ENCODE assay signal across 8 cellular contexts in the genomic region with DNA sequence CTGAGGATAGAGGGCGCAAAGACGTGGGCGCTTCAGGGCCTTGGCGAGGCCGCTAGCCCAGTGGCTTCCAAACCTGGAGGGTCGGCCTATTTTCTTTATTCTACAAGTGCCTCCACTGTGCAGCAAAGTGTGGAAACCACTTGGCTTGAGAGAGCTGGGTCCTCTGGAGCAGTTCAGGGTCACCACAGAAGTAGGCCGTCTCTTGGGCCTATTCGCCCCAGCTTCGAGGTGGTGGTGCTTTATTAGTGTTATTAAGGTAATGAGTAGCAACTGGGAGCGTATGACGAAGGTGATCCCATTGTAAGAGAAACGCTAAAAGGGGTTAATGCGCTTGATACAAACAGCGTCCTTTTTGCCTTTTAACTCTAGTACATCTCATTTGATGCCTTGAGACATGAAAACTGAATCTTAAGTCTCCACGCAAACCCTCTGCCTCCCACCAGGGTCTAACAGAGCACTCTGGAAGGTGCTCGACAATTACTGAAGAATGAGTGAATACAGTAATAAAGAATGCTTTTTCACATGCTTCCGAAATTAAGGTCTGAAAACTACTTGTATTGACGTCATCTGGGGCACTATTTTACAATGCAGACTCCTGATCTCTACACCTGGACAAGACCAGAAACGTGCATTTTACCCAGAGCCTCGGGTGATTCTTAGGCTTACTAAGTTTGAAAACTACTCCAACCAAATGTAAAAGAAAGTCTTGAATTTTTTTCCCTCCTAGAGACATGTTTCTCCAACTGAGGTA. TPM values are rescaled to one million over a fixed set of nuclear protein-coding genes. Genes with fewer than 3 reads are reported as not detected.
DNase-seq lines count a peak whose midpoint lies in the region; ATAC-seq and TF ChIP-seq lines count a peak whose summit lies in the region.

No MANE protein-coding gene starts in this region.

- H3K4me2 ChIP-seq in KMS-11 = peak overlapping the region; percentile 56

- peaks cover 51% of the 10 kb centered on the region for H3K4me1 Mint-ChIP-seq in activated naive CD4-positive, alpha-beta T cell treated with anti-CD3 and anti-CD28 coated beads, Interleukin-2, amount 50 U/mL, for 24 hours
- peaks cover 21% of the 10 kb centered on the region for H3K4me1 Mint-ChIP-seq in chondrocyte (ENCODE audit: low read depth)

- no peaks in the 10 kb centered on the region for H3K27me3 ChIP-seq in KMS-11 (ENCODE audit: insufficient read depth, low read depth)

- no peak for DNase-seq in activated naive CD4-positive, alpha-beta T cell (lab: John Stamatoyannopoulos, UW)
- DNase-seq in chondrocyte (ENCODE audit: low spot score) (no peak), mucosa of descending colon (no peak), NCI-H524 treated with DMSO at 0.1 percent for 48 hours (lab: John Stamatoyannopoulos, UW) (no peak), MV-4-11 (lab: John Stamatoyannopoulos, UW) (no peak)

- no peaks in the 10 kb centered on the region for H3K9me3 ChIP-seq in mucosa of descending colon

- TF ChIP-seq CTCF in KMS-11 (conservative IDR thresholded peaks at IDR 0.05; ENCODE audit: low read depth, low read length) (no peak), chondrocyte (IDR thresholded peaks at IDR 0.05) (peak; percentile 13), mucosa of descending colon (IDR thresholded peaks at IDR 0.05) (no peak)

- no peaks in the 10 kb centered on the region for H3K9me3 Mint-ChIP-seq in activated naive CD4-positive, alpha-beta T cell treated with anti-CD3 and anti-CD28 coated beads, Interleukin-2, amount 50 U/mL, for 24 hours
- no peaks in the 10 kb centered on the region for H3K9me3 Mint-ChIP-seq in chondrocyte (ENCODE audit: low read depth)

- peak overlapping the region; percentile 74 for H3K4me3 Mint-ChIP-seq in activated naive CD4-positive, alpha-beta T cell treated with anti-CD3 and anti-CD28 coated beads, Interleukin-2, amount 50 U/mL, for 24 hours
- peak overlapping the region; percentile 42 for H3K4me3 Mint-ChIP-seq in chondrocyte (ENCODE audit: unreplicated experiment)

- no peaks in the 10 kb centered on the region for H3K27me3 Mint-ChIP-seq in activated naive CD4-positive, alpha-beta T cell treated with anti-CD3 and anti-CD28 coated beads, Interleukin-2, amount 50 U/mL, for 24 hours
- no peaks in the 10 kb centered on the region for H3K27me3 Mint-ChIP-seq in chondrocyte (ENCODE audit: low read depth)

- H2AFZ ChIP-seq in KMS-11 (ENCODE audit: low read depth) = peak overlapping the region; percentile 97

- H3K9ac ChIP-seq in KMS-11 = peak overlapping the region; percentile 78

- H4K20me1 ChIP-seq in KMS-11 (ENCODE audit: insufficient read depth) = no peaks in the 10 kb centered on the region

- ATAC-seq in mucosa of descending colon (no peak), GM18858 (IDR thresholded peaks at IDR 0.05; ENCODE audit: unreplicated experiment) (no peak)

- peak overlapping the region; percentile 29 for H3K27ac ChIP-seq in KMS-11

- peak overlapping the region; percentile 38 for H3K27ac Mint-ChIP-seq in activated naive CD4-positive, alpha-beta T cell treated with anti-CD3 and anti-CD28 coated beads, Interleukin-2, amount 50 U/mL, for 24 hours
- H3K27ac Mint-ChIP-seq in chondrocyte (ENCODE audit: unreplicated experiment) = no peak overlapping the region

- H3K4me1 ChIP-seq in KMS-11 (ENCODE audit: low read depth, poor library complexity, severe bottlenecking) = peaks cover 14% of the 10 kb centered on the region
- peaks cover 8% of the 10 kb centered on the region for H3K4me1 ChIP-seq in mucosa of descending colon (ENCODE audit: low read depth)

- H3K36me3 ChIP-seq in KMS-11 (ENCODE audit: insufficient read depth) (no peaks in the 10 kb centered on the region), mucosa of descending colon (ENCODE audit: low read depth) (no peaks in the 10 kb centered on the region)

- intact Hi-C loops in mucosa of descending colon (cut with DNase I, micrococcal nuclease) = no loop called here

- H3K4me3 ChIP-seq in KMS-11 (IDR thresholded peaks at IDR 0.05; ENCODE audit: insufficient read depth, low read depth, low read length) (no peak overlapping the region), mucosa of descending colon (peak overlapping the region; percentile 77)

- H3K36me3 Mint-ChIP-seq in activated naive CD4-positive, alpha-beta T cell treated with anti-CD3 and anti-CD28 coated beads, Interleukin-2, amount 50 U/mL, for 24 hours = no peaks in the 10 kb centered on the region
- H3K36me3 Mint-ChIP-seq in chondrocyte (ENCODE audit: low read depth) = no peaks in the 10 kb centered on the region

- H3K79me2 ChIP-seq in KMS-11 (ENCODE audit: insufficient read depth, low read depth) = no peaks in the 10 kb centered on the region

RNA-seq across cellular contexts. Expression of a gene that starts 0.6 kb away (rescaled TPM):
- total RNA-seq in chondrocyte (0.58 to 3.1 TPM (median 1.9 TPM) in 3 replicates), mucosa of descending colon (10 to 100 TPM in 2 of 3 donors, 1 to 10 TPM in 1; 8.0 to 16.7 (median 14.2) TPM)
